1 cellular context compared by ENCODE assay signal in genomic region chr11:8988329-8989234, GRCh38.
TF ChIP-seq lines count a peak whose summit lies in the region.

No MANE protein-coding gene starts in this region.

TF ChIP-seq in K562, 482 proteins besides CTCF, POLR2A, EP300 and RAD21 (continued from another document and continues in another):
- TF ChIP-seq PATZ1 (CRISPR knock-in tag; IDR thresholded peaks at IDR 0.05; ENCODE audit: borderline replicate concordance) (no peak), GATAD2A (IDR thresholded peaks at IDR 0.05) (0 out of 2 replicates have a peak, but pooled peaks have one; percentile 59), SMARCC2 (IDR thresholded peaks at IDR 0.05; ENCODE audit: low read depth) (peak; percentile 96), ZNF639 (CRISPR knock-in tag; conservative IDR thresholded peaks at IDR 0.05 in 1 of 2, IDR thresholded peaks at IDR 0.05 in 1 of 2) (no peak), FOSL1 (tag; conservative IDR thresholded peaks at IDR 0.05) (peak; percentile 96), ZNF316 (IDR thresholded peaks at IDR 0.05) (peak; percentile 64), TAF7 (tag; IDR thresholded peaks at IDR 0.05) (no peak), ILF3 (IDR thresholded peaks at IDR 0.05; ENCODE audit: borderline replicate concordance) (no peak), GATA2 (CRISPR knock-in tag; IDR thresholded peaks at IDR 0.05) (peak; percentile 89), ZBTB49 (CRISPR knock-in tag; IDR thresholded peaks at IDR 0.05; ENCODE audit: borderline replicate concordance) (no peak), NR2C1 (IDR thresholded peaks at IDR 0.05) (no peak), NR2C1 (tag; IDR thresholded peaks at IDR 0.05) (no peak), CHD4 (IDR thresholded peaks at IDR 0.05; ENCODE audit: insufficient read depth, insufficient replicate concordance, low read depth, low read length, poor library complexity, severe bottlenecking) (no peak), HNRNPLL (IDR thresholded peaks at IDR 0.05; ENCODE audit: low read depth, low read length, poor library complexity, severe bottlenecking) (no peak), ZC3H4 (CRISPR knock-in tag; IDR thresholded peaks at IDR 0.05; ENCODE audit: borderline replicate concordance) (no peak), LARP7 (IDR thresholded peaks at IDR 0.05) (no peak), CC2D1A (IDR thresholded peaks at IDR 0.05) (peak; percentile 69; the same call in 1 of the 2 replicates), XRCC3 (IDR thresholded peaks at IDR 0.05) (no peak), CREM (IDR thresholded peaks at IDR 0.05; ENCODE audit: low read depth) (peak; percentile 59; the same call in 1 of the 2 replicates), CAMTA2 (CRISPR knock-in tag; conservative IDR thresholded peaks at IDR 0.05) (no peak), SPI1 (IDR thresholded peaks at IDR 0.05; ENCODE audit: borderline replicate concordance, low read depth, low read length) (no peak), BMI1 (IDR thresholded peaks at IDR 0.05; ENCODE audit: low read length) (no peak), ZNF146 (CRISPR knock-in tag; IDR thresholded peaks at IDR 0.05; ENCODE audit: unreplicated experiment) (no peak), DPF2 (IDR thresholded peaks at IDR 0.05) (peak; percentile 99), CTBP1 (IDR thresholded peaks at IDR 0.05; ENCODE audit: borderline replicate concordance) (peak; percentile 92)
- TF ChIP-seq, protein P1, sequence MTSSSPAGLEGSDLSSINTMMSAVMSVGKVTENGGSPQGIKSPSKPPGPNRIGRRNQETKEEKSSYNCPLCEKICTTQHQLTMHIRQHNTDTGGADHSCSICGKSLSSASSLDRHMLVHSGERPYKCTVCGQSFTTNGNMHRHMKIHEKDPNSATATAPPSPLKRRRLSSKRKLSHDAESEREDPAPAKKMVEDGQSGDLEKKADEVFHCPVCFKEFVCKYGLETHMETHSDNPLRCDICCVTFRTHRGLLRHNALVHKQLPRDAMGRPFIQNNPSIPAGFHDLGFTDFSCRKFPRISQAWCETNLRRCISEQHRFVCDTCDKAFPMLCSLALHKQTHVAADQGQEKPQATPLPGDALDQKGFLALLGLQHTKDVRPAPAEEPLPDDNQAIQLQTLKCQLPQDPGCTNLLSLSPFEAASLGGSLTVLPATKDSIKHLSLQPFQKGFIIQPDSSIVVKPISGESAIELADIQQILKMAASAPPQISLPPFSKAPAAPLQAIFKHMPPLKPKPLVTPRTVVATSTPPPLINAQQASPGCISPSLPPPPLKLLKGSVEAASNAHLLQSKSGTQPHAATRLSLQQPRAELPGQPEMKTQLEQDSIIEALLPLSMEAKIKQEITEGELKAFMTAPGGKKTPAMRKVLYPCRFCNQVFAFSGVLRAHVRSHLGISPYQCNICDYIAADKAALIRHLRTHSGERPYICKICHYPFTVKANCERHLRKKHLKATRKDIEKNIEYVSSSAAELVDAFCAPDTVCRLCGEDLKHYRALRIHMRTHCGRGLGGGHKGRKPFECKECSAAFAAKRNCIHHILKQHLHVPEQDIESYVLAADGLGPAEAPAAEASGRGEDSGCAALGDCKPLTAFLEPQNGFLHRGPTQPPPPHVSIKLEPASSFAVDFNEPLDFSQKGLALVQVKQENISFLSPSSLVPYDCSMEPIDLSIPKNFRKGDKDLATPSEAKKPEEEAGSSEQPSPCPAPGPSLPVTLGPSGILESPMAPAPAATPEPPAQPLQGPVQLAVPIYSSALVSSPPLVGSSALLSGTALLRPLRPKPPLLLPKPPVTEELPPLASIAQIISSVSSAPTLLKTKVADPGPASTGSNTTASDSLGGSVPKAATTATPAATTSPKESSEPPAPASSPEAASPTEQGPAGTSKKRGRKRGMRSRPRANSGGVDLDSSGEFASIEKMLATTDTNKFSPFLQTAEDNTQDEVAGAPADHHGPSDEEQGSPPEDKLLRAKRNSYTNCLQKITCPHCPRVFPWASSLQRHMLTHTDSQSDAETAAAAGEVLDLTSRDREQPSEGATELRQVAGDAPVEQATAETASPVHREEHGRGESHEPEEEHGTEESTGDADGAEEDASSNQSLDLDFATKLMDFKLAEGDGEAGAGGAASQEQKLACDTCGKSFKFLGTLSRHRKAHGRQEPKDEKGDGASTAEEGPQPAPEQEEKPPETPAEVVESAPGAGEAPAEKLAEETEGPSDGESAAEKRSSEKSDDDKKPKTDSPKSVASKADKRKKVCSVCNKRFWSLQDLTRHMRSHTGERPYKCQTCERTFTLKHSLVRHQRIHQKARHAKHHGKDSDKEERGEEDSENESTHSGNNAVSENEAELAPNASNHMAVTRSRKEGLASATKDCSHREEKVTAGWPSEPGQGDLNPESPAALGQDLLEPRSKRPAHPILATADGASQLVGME (CRISPR knock-in tag; IDR thresholded peaks at IDR 0.05) = no peak
- TF ChIP-seq, protein P2, sequence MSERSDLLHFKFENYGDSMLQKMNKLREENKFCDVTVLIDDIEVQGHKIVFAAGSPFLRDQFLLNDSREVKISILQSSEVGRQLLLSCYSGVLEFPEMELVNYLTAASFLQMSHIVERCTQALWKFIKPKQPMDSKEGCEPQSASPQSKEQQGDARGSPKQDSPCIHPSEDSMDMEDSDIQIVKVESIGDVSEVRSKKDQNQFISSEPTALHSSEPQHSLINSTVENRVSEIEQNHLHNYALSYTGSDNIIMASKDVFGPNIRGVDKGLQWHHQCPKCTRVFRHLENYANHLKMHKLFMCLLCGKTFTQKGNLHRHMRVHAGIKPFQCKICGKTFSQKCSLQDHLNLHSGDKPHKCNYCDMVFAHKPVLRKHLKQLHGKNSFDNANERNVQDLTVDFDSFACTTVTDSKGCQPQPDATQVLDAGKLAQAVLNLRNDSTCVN (CRISPR knock-in tag; IDR thresholded peaks at IDR 0.05) = no peak
- TF ChIP-seq, protein P3, sequence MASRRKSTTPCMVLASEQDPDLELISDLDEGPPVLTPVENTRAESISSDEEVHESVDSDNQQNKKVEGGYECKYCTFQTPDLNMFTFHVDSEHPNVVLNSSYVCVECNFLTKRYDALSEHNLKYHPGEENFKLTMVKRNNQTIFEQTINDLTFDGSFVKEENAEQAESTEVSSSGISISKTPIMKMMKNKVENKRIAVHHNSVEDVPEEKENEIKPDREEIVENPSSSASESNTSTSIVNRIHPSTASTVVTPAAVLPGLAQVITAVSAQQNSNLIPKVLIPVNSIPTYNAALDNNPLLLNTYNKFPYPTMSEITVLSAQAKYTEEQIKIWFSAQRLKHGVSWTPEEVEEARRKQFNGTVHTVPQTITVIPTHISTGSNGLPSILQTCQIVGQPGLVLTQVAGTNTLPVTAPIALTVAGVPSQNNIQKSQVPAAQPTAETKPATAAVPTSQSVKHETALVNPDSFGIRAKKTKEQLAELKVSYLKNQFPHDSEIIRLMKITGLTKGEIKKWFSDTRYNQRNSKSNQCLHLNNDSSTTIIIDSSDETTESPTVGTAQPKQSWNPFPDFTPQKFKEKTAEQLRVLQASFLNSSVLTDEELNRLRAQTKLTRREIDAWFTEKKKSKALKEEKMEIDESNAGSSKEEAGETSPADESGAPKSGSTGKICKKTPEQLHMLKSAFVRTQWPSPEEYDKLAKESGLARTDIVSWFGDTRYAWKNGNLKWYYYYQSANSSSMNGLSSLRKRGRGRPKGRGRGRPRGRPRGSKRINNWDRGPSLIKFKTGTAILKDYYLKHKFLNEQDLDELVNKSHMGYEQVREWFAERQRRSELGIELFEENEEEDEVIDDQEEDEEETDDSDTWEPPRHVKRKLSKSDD (conservative IDR thresholded peaks at IDR 0.05; ENCODE audit: low read length) = no peak
- TF ChIP-seq, protein P4, sequence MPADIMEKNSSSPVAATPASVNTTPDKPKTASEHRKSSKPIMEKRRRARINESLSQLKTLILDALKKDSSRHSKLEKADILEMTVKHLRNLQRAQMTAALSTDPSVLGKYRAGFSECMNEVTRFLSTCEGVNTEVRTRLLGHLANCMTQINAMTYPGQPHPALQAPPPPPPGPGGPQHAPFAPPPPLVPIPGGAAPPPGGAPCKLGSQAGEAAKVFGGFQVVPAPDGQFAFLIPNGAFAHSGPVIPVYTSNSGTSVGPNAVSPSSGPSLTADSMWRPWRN (IDR thresholded peaks at IDR 0.05; ENCODE audit: low read depth) = no peak
- TF ChIP-seq, protein P5, sequence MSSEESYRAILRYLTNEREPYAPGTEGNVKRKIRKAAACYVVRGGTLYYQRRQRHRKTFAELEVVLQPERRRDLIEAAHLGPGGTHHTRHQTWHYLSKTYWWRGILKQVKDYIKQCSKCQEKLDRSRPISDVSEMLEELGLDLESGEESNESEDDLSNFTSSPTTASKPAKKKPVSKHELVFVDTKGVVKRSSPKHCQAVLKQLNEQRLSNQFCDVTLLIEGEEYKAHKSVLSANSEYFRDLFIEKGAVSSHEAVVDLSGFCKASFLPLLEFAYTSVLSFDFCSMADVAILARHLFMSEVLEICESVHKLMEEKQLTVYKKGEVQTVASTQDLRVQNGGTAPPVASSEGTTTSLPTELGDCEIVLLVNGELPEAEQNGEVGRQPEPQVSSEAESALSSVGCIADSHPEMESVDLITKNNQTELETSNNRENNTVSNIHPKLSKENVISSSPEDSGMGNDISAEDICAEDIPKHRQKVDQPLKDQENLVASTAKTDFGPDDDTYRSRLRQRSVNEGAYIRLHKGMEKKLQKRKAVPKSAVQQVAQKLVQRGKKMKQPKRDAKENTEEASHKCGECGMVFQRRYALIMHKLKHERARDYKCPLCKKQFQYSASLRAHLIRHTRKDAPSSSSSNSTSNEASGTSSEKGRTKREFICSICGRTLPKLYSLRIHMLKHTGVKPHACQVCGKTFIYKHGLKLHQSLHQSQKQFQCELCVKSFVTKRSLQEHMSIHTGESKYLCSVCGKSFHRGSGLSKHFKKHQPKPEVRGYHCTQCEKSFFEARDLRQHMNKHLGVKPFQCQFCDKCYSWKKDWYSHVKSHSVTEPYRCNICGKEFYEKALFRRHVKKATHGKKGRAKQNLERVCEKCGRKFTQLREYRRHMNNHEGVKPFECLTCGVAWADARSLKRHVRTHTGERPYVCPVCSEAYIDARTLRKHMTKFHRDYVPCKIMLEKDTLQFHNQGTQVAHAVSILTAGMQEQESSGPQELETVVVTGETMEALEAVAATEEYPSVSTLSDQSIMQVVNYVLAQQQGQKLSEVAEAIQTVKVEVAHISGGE (CRISPR knock-in tag; IDR thresholded peaks at IDR 0.05) = 0 out of 6 replicates have a peak, but pooled peaks of 1 of the 3 experiments have one; percentile 15
- TF ChIP-seq, protein P6, sequence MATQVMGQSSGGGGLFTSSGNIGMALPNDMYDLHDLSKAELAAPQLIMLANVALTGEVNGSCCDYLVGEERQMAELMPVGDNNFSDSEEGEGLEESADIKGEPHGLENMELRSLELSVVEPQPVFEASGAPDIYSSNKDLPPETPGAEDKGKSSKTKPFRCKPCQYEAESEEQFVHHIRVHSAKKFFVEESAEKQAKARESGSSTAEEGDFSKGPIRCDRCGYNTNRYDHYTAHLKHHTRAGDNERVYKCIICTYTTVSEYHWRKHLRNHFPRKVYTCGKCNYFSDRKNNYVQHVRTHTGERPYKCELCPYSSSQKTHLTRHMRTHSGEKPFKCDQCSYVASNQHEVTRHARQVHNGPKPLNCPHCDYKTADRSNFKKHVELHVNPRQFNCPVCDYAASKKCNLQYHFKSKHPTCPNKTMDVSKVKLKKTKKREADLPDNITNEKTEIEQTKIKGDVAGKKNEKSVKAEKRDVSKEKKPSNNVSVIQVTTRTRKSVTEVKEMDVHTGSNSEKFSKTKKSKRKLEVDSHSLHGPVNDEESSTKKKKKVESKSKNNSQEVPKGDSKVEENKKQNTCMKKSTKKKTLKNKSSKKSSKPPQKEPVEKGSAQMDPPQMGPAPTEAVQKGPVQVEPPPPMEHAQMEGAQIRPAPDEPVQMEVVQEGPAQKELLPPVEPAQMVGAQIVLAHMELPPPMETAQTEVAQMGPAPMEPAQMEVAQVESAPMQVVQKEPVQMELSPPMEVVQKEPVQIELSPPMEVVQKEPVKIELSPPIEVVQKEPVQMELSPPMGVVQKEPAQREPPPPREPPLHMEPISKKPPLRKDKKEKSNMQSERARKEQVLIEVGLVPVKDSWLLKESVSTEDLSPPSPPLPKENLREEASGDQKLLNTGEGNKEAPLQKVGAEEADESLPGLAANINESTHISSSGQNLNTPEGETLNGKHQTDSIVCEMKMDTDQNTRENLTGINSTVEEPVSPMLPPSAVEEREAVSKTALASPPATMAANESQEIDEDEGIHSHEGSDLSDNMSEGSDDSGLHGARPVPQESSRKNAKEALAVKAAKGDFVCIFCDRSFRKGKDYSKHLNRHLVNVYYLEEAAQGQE (CRISPR knock-in tag; IDR thresholded peaks at IDR 0.05; ENCODE audit: low read depth) = no peak
